ENCODE assay signal across 14 cellular contexts in genomic region chr6:1044040-1044836, GRCh38.
"Had no signal": no experiment of that assay in that cellular context is flagged by ENCODE, and none has a peak within 500 bp of the region (broad histone marks: within the 10 kb centered on the region; RNA-seq: fewer than 3 reads in every experiment).

No MANE protein-coding gene starts in this region.

- ATAC-seq: activated T-helper 17 cell treated with anti-CD3 and anti-CD28 coated beads, Interleukin-2, amount 50 U/mL, for 72 hours; esophagus mucosa; stimulated activated memory B cell treated with anti-CD40 and anti-IgM and Interleukin-4, amounts not matched to agents 10 μg/mL and 1 μg/mL and 100 μg/mL, for 72 hours had no signal

- H3K4me1 ChIP-seq: adrenal gland had no signal

- H3K36me3 ChIP-seq: adrenal gland had no signal

- H3K9me3 Mint-ChIP-seq: activated B cell treated with CpG ODN at 0.5 μM for 24 hours; activated CD4-positive, alpha-beta T cell treated with anti-CD3 and anti-CD28 coated beads, Interleukin-2, amount 10 ng/mL, durations not matched to agents 24 days and 14 days; activated naive CD4-positive, alpha-beta T cell treated with anti-CD3 and anti-CD28 coated beads, Interleukin-2, amount 10 ng/mL, durations not matched to agents 7 days and 5 days; activated T-helper 17 cell treated with anti-CD3 and anti-CD28 coated beads, Interleukin-2, amount 50 U/mL, for 72 hours had no signal

- H3K9me3 ChIP-seq: adrenal gland, SK-N-SH had no signal

- H3K27ac ChIP-seq: adrenal gland had no signal

- H3K4me3 ChIP-seq: adrenal gland, skin epidermis had no signal

- H3K36me3 Mint-ChIP-seq: activated naive CD4-positive, alpha-beta T cell treated with anti-CD3 and anti-CD28 coated beads, Interleukin-2, amount 10 ng/mL, durations not matched to agents 7 days and 5 days; memory B cell; stimulated activated memory B cell treated with anti-CD40 and anti-IgM and Interleukin-4, amounts not matched to agents 10 μg/mL and 1 μg/mL and 100 μg/mL, for 72 hours had no signal

- DNase-seq: activated B cell treated with CpG ODN at 0.5 μM for 24 hours; activated CD4-positive, alpha-beta T cell treated with anti-CD3 and anti-CD28 coated beads, Interleukin-2, amount 10 ng/mL, durations not matched to agents 24 days and 14 days; activated naive CD4-positive, alpha-beta T cell treated with anti-CD3 and anti-CD28 coated beads, Interleukin-2, amount 10 ng/mL, durations not matched to agents 7 days and 5 days; adrenal gland; cerebellar nuclear complex; glutamatergic neuron; nephron progenitor cell; retina; SK-N-SH had no signal

- H3K27ac Mint-ChIP-seq: activated B cell treated with CpG ODN at 0.5 μM for 24 hours; activated CD4-positive, alpha-beta T cell treated with anti-CD3 and anti-CD28 coated beads, Interleukin-2, amount 10 ng/mL, durations not matched to agents 24 days and 14 days; activated naive CD4-positive, alpha-beta T cell treated with anti-CD3 and anti-CD28 coated beads, Interleukin-2, amount 10 ng/mL, durations not matched to agents 7 days and 5 days; activated T-helper 17 cell treated with anti-CD3 and anti-CD28 coated beads, Interleukin-2, amount 50 U/mL, for 72 hours; memory B cell; nephron progenitor cell; stimulated activated memory B cell treated with anti-CD40 and anti-IgM and Interleukin-4, amounts not matched to agents 10 μg/mL and 1 μg/mL and 100 μg/mL, for 72 hours had no signal
